In genomic region chrY:16668402-16668801, GRCh38 we compare ENCODE assay signal across 19 cellular contexts.
"Had no signal": no experiment of that assay in that cellular context is flagged by ENCODE, and none has a peak within 500 bp of the region (broad histone marks: within the 10 kb centered on the region; RNA-seq: fewer than 3 reads in every experiment).

No MANE protein-coding gene starts in this region.

- H3K27me3 ChIP-seq: tibial nerve, vagina had no signal

- H3K27ac Mint-ChIP-seq: activated CD4-positive, alpha-beta memory T cell treated with anti-CD3 and anti-CD28 coated beads, Interleukin-2, amount 10 ng/mL, durations not matched to agents 7 days and 5 days; activated CD8-positive, alpha-beta memory T cell treated with anti-CD3 and anti-CD28 coated beads, Interleukin-2, amount 10 ng/mL, durations not matched to agents 7 days and 5 days; activated naive CD8-positive, alpha-beta T cell treated with anti-CD3 and anti-CD28 coated beads, Interleukin-2, amount 10 ng/mL, durations not matched to agents 7 days and 5 days; activated T-helper 2 cell treated with anti-CD3 and anti-CD28 coated beads, Interferon-gamma antibody, Interleukin-2, Interleukin-4, amounts not matched to agents 10 μg/mL and 5 μg/mL and 100 μg/mL, durations not matched to agents 14 hours and 24 hours and 36 hours; immature natural killer cell; nephron progenitor cell; WTC11 had no signal

- H3K36me3 Mint-ChIP-seq: activated CD8-positive, alpha-beta memory T cell treated with anti-CD3 and anti-CD28 coated beads, Interleukin-2, amount 10 ng/mL, durations not matched to agents 7 days and 5 days; activated naive CD8-positive, alpha-beta T cell treated with anti-CD3 and anti-CD28 coated beads, Interleukin-2, amount 10 ng/mL, durations not matched to agents 7 days and 5 days; immature natural killer cell; WTC11 had no signal

- H3K4me3 ChIP-seq: tibial nerve, vagina had no signal

- H3K36me3 ChIP-seq: tibial nerve, vagina had no signal

- H3K27me3 Mint-ChIP-seq: activated CD4-positive, alpha-beta memory T cell treated with anti-CD3 and anti-CD28 coated beads, Interleukin-2, amount 10 ng/mL, durations not matched to agents 7 days and 5 days; activated CD8-positive, alpha-beta memory T cell treated with anti-CD3 and anti-CD28 coated beads, Interleukin-2, amount 10 ng/mL, durations not matched to agents 7 days and 5 days; activated naive CD8-positive, alpha-beta T cell treated with anti-CD3 and anti-CD28 coated beads, Interleukin-2, amount 10 ng/mL, durations not matched to agents 7 days and 5 days had no signal

- H3K4me1 Mint-ChIP-seq: activated CD4-positive, alpha-beta memory T cell treated with anti-CD3 and anti-CD28 coated beads, Interleukin-2, amount 10 ng/mL, durations not matched to agents 7 days and 5 days; activated CD8-positive, alpha-beta memory T cell treated with anti-CD3 and anti-CD28 coated beads, Interleukin-2, amount 10 ng/mL, durations not matched to agents 7 days and 5 days; activated naive CD8-positive, alpha-beta T cell treated with anti-CD3 and anti-CD28 coated beads, Interleukin-2, amount 10 ng/mL, durations not matched to agents 7 days and 5 days; immature natural killer cell; nephron progenitor cell had no signal

- DNase-seq: activated CD4-positive, alpha-beta memory T cell treated with anti-CD3 and anti-CD28 coated beads, Interleukin-2, amount 10 ng/mL, durations not matched to agents 7 days and 5 days; activated CD4-positive, alpha-beta T cell treated with anti-CD3 and anti-CD28 coated beads for 48 hours; activated CD8-positive, alpha-beta memory T cell treated with anti-CD3 and anti-CD28 coated beads, Interleukin-2, amount 10 ng/mL, durations not matched to agents 7 days and 5 days; activated naive CD4-positive, alpha-beta T cell treated with Interleukin-2 at 50 U/mL for 16 hours; activated naive CD8-positive, alpha-beta T cell treated with anti-CD3 and anti-CD28 coated beads, Interleukin-2, amount 10 ng/mL, durations not matched to agents 7 days and 5 days; amygdala; erythroblast; immature natural killer cell; left ventricle myocardium superior; nephron progenitor cell; occipital lobe; right cardiac atrium; stimulated activated CD4-positive, alpha-beta T cell treated with anti-CD3 and anti-CD28 coated beads, Interleukin-2, amount 100 ng/mL, for 24 hours; stimulated activated naive CD8-positive, alpha-beta T cell treated with anti-CD3 and anti-CD28 coated beads, Interleukin-15, Interleukin-2, amounts not matched to agents 100 U/mL and 50 U/mL, for 24 hours; substantia nigra had no signal

- H3K9me3 Mint-ChIP-seq: activated CD4-positive, alpha-beta memory T cell treated with anti-CD3 and anti-CD28 coated beads, Interleukin-2, amount 10 ng/mL, durations not matched to agents 7 days and 5 days; activated naive CD8-positive, alpha-beta T cell treated with anti-CD3 and anti-CD28 coated beads, Interleukin-2, amount 10 ng/mL, durations not matched to agents 7 days and 5 days; nephron progenitor cell; WTC11 had no signal

- ATAC-seq: activated CD8-positive, alpha-beta memory T cell treated with anti-CD3 and anti-CD28 coated beads, Interleukin-2, amount 10 ng/mL, durations not matched to agents 7 days and 5 days; left ventricle myocardium superior; right cardiac atrium; stimulated activated naive CD8-positive, alpha-beta T cell treated with anti-CD3 and anti-CD28 coated beads, Interleukin-15, Interleukin-2, amounts not matched to agents 100 U/mL and 50 U/mL, for 24 hours; WTC11 had no signal

- H3K4me3 Mint-ChIP-seq: activated CD4-positive, alpha-beta memory T cell treated with anti-CD3 and anti-CD28 coated beads, Interleukin-2, amount 10 ng/mL, durations not matched to agents 7 days and 5 days; activated CD8-positive, alpha-beta memory T cell treated with anti-CD3 and anti-CD28 coated beads, Interleukin-2, amount 10 ng/mL, durations not matched to agents 7 days and 5 days; activated naive CD8-positive, alpha-beta T cell treated with anti-CD3 and anti-CD28 coated beads, Interleukin-2, amount 10 ng/mL, durations not matched to agents 7 days and 5 days; immature natural killer cell; nephron progenitor cell; WTC11 had no signal
